In the genomic region with DNA sequence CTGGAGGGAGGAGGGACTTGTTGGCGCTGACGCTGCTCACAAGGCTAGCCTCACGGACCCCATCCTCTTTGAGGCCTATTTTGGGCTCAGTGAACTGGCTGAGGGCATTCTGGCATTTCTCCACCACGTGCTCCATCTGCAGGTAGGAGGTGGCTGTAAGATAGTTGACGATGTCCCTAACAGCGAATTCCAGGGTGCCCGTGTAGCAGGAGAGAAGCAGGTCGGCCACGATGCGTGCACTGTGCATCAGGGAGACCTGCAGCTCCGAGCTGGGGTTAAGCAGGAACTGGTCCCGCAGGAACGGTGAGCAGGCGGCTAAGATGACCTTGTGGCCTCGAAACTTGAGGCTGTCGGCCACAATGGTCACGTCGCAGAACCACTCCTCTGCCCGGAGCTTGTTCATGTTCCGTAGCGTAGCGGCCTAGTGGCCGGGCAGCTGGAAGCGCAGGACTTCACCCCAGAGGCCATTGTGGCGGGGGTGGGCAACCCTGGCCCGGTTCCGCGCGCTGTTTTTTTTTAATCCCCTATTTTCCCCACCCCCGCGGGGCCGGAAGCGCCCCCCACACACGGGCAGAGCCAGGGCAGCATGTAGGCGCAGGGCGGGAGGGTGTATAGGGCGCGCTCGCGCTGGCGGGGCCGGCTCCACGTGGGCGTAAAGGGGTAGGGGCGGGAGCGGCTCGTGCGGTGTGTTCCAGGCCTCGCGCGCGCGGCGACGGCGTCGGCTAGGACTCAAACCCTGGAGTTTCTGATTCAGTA, we compare ENCODE assay signal across 15 cellular contexts.
"Had no signal": no experiment of that assay in that cellular context is flagged by ENCODE, and none has a peak within 500 bp of the region (broad histone marks: within the 10 kb centered on the region; RNA-seq: fewer than 3 reads in every experiment).

No MANE protein-coding gene starts in this region.

- DNase-seq: activated CD4-positive, CD25-positive, alpha-beta regulatory T cell treated with anti-CD3 and anti-CD28 coated beads, Interleukin-2, amount 50 U/mL, for 72 hours; activated naive CD4-positive, alpha-beta T cell treated with anti-CD3 and anti-CD28 coated beads, Interleukin-2, amount 50 U/mL, for 16 hours; activated T-cell treated with anti-CD3 and anti-CD28 coated beads, Interleukin-2, amount 50 U/mL, for 24 hours; dermis blood vessel endothelial cell; effector memory CD8-positive, alpha-beta T cell; mesendoderm; nucleus accumbens; right cardiac atrium; T-helper 1 cell; T1000; uterus had no signal

- H3K27ac ChIP-seq: hepatocyte, uterus had no signal

- H3K4me3 Mint-ChIP-seq: activated T-cell treated with anti-CD3 and anti-CD28 coated beads, Interleukin-2, amount 50 U/mL, for 24 hours; effector memory CD8-positive, alpha-beta T cell; natural killer cell treated with Interleukin-12 subunit alpha and Interleukin-12 subunit beta and Interleukin-15 and Interleukin-18, amount 100 ng/mL, for 72 hours had no signal

- H3K9me3 ChIP-seq: uterus had no signal

- H2AFZ ChIP-seq: hepatocyte had no signal

- H3K27me3 ChIP-seq: hepatocyte, uterus had no signal

- H3K9me3 Mint-ChIP-seq: activated T-cell treated with anti-CD3 and anti-CD28 coated beads, Interleukin-2, amount 50 U/mL, for 24 hours; effector memory CD8-positive, alpha-beta T cell; natural killer cell treated with Interleukin-12 subunit alpha and Interleukin-12 subunit beta and Interleukin-15 and Interleukin-18, amount 100 ng/mL, for 72 hours had no signal

- ATAC-seq: effector memory CD8-positive, alpha-beta T cell had no signal

- H3K36me3 ChIP-seq: uterus had no signal

- H3K27ac Mint-ChIP-seq: activated T-cell treated with anti-CD3 and anti-CD28 coated beads, Interleukin-2, amount 50 U/mL, for 24 hours; effector memory CD8-positive, alpha-beta T cell; natural killer cell treated with Interleukin-12 subunit alpha and Interleukin-12 subunit beta and Interleukin-15 and Interleukin-18, amount 100 ng/mL, for 72 hours had no signal

- H3K4me2 ChIP-seq: hepatocyte, smooth muscle cell had no signal

- H3K4me1 ChIP-seq: uterus had no signal

- FAIRE-seq: keratinocyte had no signal

- H3K27me3 Mint-ChIP-seq: activated T-cell treated with anti-CD3 and anti-CD28 coated beads, Interleukin-2, amount 50 U/mL, for 24 hours; effector memory CD8-positive, alpha-beta T cell; natural killer cell treated with Interleukin-12 subunit alpha and Interleukin-12 subunit beta and Interleukin-15 and Interleukin-18, amount 100 ng/mL, for 72 hours had no signal

- H3K4me3 ChIP-seq: hepatocyte, smooth muscle cell, uterus had no signal
